Comparison of ENCODE assay signal across 9 cellular contexts in the genomic region with DNA sequence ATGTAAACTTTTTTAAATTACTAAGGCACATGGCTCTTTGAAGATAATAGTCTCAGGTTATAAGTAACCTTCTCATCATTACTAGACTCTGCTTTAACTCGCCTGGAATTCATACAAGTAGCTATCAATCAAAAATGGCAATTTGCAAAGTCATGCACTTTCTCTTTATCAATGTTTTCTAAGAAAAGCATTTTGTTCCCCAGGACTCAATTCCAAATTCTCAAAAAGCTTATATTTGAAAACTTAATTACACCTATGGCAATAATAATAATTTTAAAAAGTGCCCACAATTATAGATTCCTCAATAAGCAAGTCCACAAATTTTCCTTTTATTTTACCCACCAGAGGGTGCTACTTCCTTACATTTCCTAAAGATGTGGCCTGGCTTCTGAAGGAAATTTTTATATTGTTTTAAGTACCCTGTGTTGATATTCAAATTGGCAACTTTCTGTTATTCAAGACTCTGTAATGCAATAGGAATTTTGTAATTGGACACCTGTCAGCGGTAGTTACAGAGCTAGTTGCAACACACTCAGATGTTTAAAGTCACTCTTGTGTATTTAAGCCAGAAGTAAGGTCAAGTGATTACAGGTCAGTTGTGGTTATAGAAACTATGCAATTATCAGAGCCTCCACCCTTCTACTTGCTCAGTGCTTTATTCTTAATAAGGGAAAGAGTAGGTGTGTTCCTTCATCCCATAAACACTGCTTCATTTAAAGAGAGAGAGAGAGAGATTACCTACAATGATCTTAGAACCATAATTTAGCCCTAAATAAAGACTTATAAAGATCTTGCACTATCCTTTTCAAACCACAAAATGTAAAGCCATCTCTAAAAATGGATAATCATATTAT. TPM values are rescaled to one million over a fixed set of nuclear protein-coding genes. Genes with fewer than 3 reads are reported as not detected.
A peak's percentile ranks its signal among the peaks of the same experiment; 100 is the strongest.
DNase-seq lines count a peak whose midpoint lies in the region; ATAC-seq and TF ChIP-seq lines count a peak whose summit lies in the region.
"Had no signal": no experiment of that assay in that cellular context is flagged by ENCODE, and none has a peak within 500 bp of the region (broad histone marks: within the 10 kb centered on the region; RNA-seq: fewer than 3 reads in every experiment).

No MANE protein-coding gene starts in this region.

- peak; percentile 87 for TF ChIP-seq CTCF in activated CD8-positive, alpha-beta T cell treated with anti-CD3 and anti-CD28 coated beads for 36 hours (IDR thresholded peaks at IDR 0.05)
- TF ChIP-seq CTCF in SK-N-SH (IDR thresholded peaks at IDR 0.05) (peak; percentile 84), foreskin keratinocyte (conservative IDR thresholded peaks at IDR 0.05) (peak; percentile 94), progenitor cell of endocrine pancreas (IDR thresholded peaks at IDR 0.05; ENCODE audit: unreplicated experiment) (peak; percentile 61)

- no peaks in the 10 kb centered on the region for H3K79me2 ChIP-seq in SK-N-SH (ENCODE audit: insufficient read depth)

- no peak for DNase-seq in activated CD8-positive, alpha-beta T cell treated with anti-CD3 and anti-CD28 coated beads for 36 hours
- DNase-seq in activated CD8-positive, alpha-beta T cell treated with anti-CD3 and anti-CD28 coated beads, Interleukin-2, amount 10 ng/mL, durations not matched to agents 7 days and 5 days, result no peak
- DNase-seq in MV-4-11 (lab: John Stamatoyannopoulos, UW) (peak; percentile 32), SK-N-SH (peak; percentile 40), foreskin keratinocyte (peak; percentile 95 to 97), progenitor cell of endocrine pancreas (ENCODE audit: low spot score, unreplicated experiment) (no peak)
- no peak for DNase-seq in activated CD4-positive, alpha-beta memory T cell treated with anti-CD3 and anti-CD28 coated beads for 36 hours
- DNase-seq in activated CD4-positive, alpha-beta T cell treated with anti-CD3 and anti-CD28 coated beads for 1 hour, result no peak

- H2AFZ ChIP-seq in SK-N-SH (ENCODE audit: low read depth), result no peak overlapping the region

- H3K27ac ChIP-seq in SK-N-SH (ENCODE audit: low read depth in 2 of 2, low read length in 1 of 2), result no peak overlapping the region
- H3K27ac ChIP-seq in foreskin keratinocyte, result no peak overlapping the region

- no peak for TF ChIP-seq EP300 in SK-N-SH (IDR thresholded peaks at IDR 0.05; ENCODE audit: borderline replicate concordance in 1 of 2, low read depth in 1 of 2, low read length in 1 of 2)

- no peaks in the 10 kb centered on the region for H3K27me3 ChIP-seq in SK-N-SH (ENCODE audit: insufficient read depth)
- no peaks in the 10 kb centered on the region for H3K27me3 ChIP-seq in foreskin keratinocyte

- no peaks in the 10 kb centered on the region for H4K20me1 ChIP-seq in SK-N-SH (ENCODE audit: insufficient read depth)

- H3K9me2 ChIP-seq in SK-N-SH, result no peaks in the 10 kb centered on the region

- H3K4me1 ChIP-seq in SK-N-SH (ENCODE audit: control insufficient read depth in 1 of 2, insufficient read depth in 2 of 2, low read depth in 1 of 2, low read length in 1 of 2), result no peaks in the 10 kb centered on the region
- H3K4me1 ChIP-seq in foreskin keratinocyte, result no peaks in the 10 kb centered on the region

- H3K9ac ChIP-seq in SK-N-SH, result no peak overlapping the region

- no peak overlapping the region for H3K4me3 ChIP-seq in SK-N-SH (ENCODE audit: low read depth in 2 of 2, low read length in 1 of 2)

- H3K4me1 Mint-ChIP-seq in activated CD8-positive, alpha-beta T cell treated with anti-CD3 and anti-CD28 coated beads for 36 hours (ENCODE audit: low read depth), result no peaks in the 10 kb centered on the region
- H3K4me1 Mint-ChIP-seq in activated CD8-positive, alpha-beta T cell treated with anti-CD3 and anti-CD28 coated beads, Interleukin-2, amount 10 ng/mL, durations not matched to agents 7 days and 5 days (ENCODE audit: low read depth), result no peaks in the 10 kb centered on the region
- peaks cover 22% of the 10 kb centered on the region for H3K4me1 Mint-ChIP-seq in progenitor cell of endocrine pancreas (ENCODE audit: low read depth)
- no peaks in the 10 kb centered on the region for H3K4me1 Mint-ChIP-seq in activated CD4-positive, alpha-beta memory T cell treated with anti-CD3 and anti-CD28 coated beads for 36 hours (ENCODE audit: low read depth)

- H3F3A ChIP-seq in SK-N-SH (replicated peaks; ENCODE audit: insufficient read depth), result no peaks in the 10 kb centered on the region

- no peaks in the 10 kb centered on the region for H3K36me3 Mint-ChIP-seq in activated CD8-positive, alpha-beta T cell treated with anti-CD3 and anti-CD28 coated beads for 36 hours (ENCODE audit: low read depth)
- no peaks in the 10 kb centered on the region for H3K36me3 Mint-ChIP-seq in activated CD8-positive, alpha-beta T cell treated with anti-CD3 and anti-CD28 coated beads, Interleukin-2, amount 10 ng/mL, durations not matched to agents 7 days and 5 days (ENCODE audit: low read depth)
- no peaks in the 10 kb centered on the region for H3K36me3 Mint-ChIP-seq in progenitor cell of endocrine pancreas (ENCODE audit: insufficient read depth)
- H3K36me3 Mint-ChIP-seq in activated CD4-positive, alpha-beta memory T cell treated with anti-CD3 and anti-CD28 coated beads for 36 hours, result no peaks in the 10 kb centered on the region
- H3K36me3 Mint-ChIP-seq: activated naive CD8-positive, alpha-beta T cell had no signal

- no peak overlapping the region for H3K27ac Mint-ChIP-seq in activated CD8-positive, alpha-beta T cell treated with anti-CD3 and anti-CD28 coated beads for 36 hours
- no peak overlapping the region for H3K27ac Mint-ChIP-seq in activated CD8-positive, alpha-beta T cell treated with anti-CD3 and anti-CD28 coated beads, Interleukin-2, amount 10 ng/mL, durations not matched to agents 7 days and 5 days
- H3K27ac Mint-ChIP-seq in progenitor cell of endocrine pancreas, result peak overlapping the region; percentile 93
- no peak overlapping the region for H3K27ac Mint-ChIP-seq in activated CD4-positive, alpha-beta memory T cell treated with anti-CD3 and anti-CD28 coated beads for 36 hours
- H3K27ac Mint-ChIP-seq: activated naive CD8-positive, alpha-beta T cell had no signal

- H3K9me3 ChIP-seq in SK-N-SH, result no peaks in the 10 kb centered on the region

- CTCF ChIA-PET in activated CD8-positive, alpha-beta T cell treated with anti-CD3 and anti-CD28 coated beads for 36 hours (lab: Charles Lee), result interaction anchor here (0.8 to 3.9 kb wide), 36 partner anchors 9 to 161 kb away, joined by 3 to 118 read pairs (median 6); no protein-coding TSS in a partner anchor
- CTCF ChIA-PET in activated CD8-positive, alpha-beta T cell treated with anti-CD3 and anti-CD28 coated beads, Interleukin-2, amount 10 ng/mL, durations not matched to agents 7 days and 5 days (lab: Charles Lee), result interaction anchor here (0.8 to 4.1 kb wide), 9 partner anchors 13 to 117 kb away, joined by 3 to 51 read pairs (median 4); no protein-coding TSS in a partner anchor
- CTCF ChIA-PET in SK-N-SH (lab: Yijun Ruan, JAX), result interaction anchor here (0.5 to 5.1 kb wide), 89 partner anchors 9 to 1082 kb away, joined by 3 to 127 read pairs (median 4); a partner anchor contains a TSS
- CTCF ChIA-PET in activated CD4-positive, alpha-beta memory T cell treated with anti-CD3 and anti-CD28 coated beads for 36 hours (lab: Charles Lee), result interaction anchor here (0.6 to 5.9 kb wide), 24 partner anchors 8 to 987 kb away, joined by 3 to 97 read pairs (median 4); a partner anchor contains a TSS

- H3K9me3 Mint-ChIP-seq in activated CD8-positive, alpha-beta T cell treated with anti-CD3 and anti-CD28 coated beads for 36 hours, result no peaks in the 10 kb centered on the region
- no peaks in the 10 kb centered on the region for H3K9me3 Mint-ChIP-seq in activated CD8-positive, alpha-beta T cell treated with anti-CD3 and anti-CD28 coated beads, Interleukin-2, amount 10 ng/mL, durations not matched to agents 7 days and 5 days (ENCODE audit: insufficient read depth)
- peaks cover 3% of the 10 kb centered on the region for H3K9me3 Mint-ChIP-seq in progenitor cell of endocrine pancreas (ENCODE audit: low read depth)
- H3K9me3 Mint-ChIP-seq in activated CD4-positive, alpha-beta memory T cell treated with anti-CD3 and anti-CD28 coated beads for 36 hours, result no peaks in the 10 kb centered on the region

- WGBS in SK-N-SH (ENCODE audit: low lambda C conversion rate), result 48% methylated on average over 2 of the region's 2 CpGs

- H3K4me3 Mint-ChIP-seq in activated CD8-positive, alpha-beta T cell treated with anti-CD3 and anti-CD28 coated beads for 36 hours, result no peak overlapping the region
- H3K4me3 Mint-ChIP-seq in activated CD8-positive, alpha-beta T cell treated with anti-CD3 and anti-CD28 coated beads, Interleukin-2, amount 10 ng/mL, durations not matched to agents 7 days and 5 days, result no peak overlapping the region
- H3K4me3 Mint-ChIP-seq in progenitor cell of endocrine pancreas (ENCODE audit: low read depth), result no peak overlapping the region
- H3K4me3 Mint-ChIP-seq in activated CD4-positive, alpha-beta memory T cell treated with anti-CD3 and anti-CD28 coated beads for 36 hours, result no peak overlapping the region
- H3K4me3 Mint-ChIP-seq: activated naive CD8-positive, alpha-beta T cell had no signal

- no peaks in the 10 kb centered on the region for H3K36me3 ChIP-seq in SK-N-SH (replicated peaks in 1 of 2; ENCODE audit: control insufficient read depth in 1 of 2, insufficient read depth in 2 of 2, low read length in 1 of 2)

- TF ChIP-seq RAD21 in SK-N-SH (IDR thresholded peaks at IDR 0.05; ENCODE audit: low read length), result peak; percentile 91

- H3K27me3 Mint-ChIP-seq in activated CD8-positive, alpha-beta T cell treated with anti-CD3 and anti-CD28 coated beads for 36 hours, result no peaks in the 10 kb centered on the region
- H3K27me3 Mint-ChIP-seq in activated CD8-positive, alpha-beta T cell treated with anti-CD3 and anti-CD28 coated beads, Interleukin-2, amount 10 ng/mL, durations not matched to agents 7 days and 5 days (ENCODE audit: low read depth), result no peaks in the 10 kb centered on the region
- no peaks in the 10 kb centered on the region for H3K27me3 Mint-ChIP-seq in progenitor cell of endocrine pancreas
- peaks cover 2% of the 10 kb centered on the region for H3K27me3 Mint-ChIP-seq in activated CD4-positive, alpha-beta memory T cell treated with anti-CD3 and anti-CD28 coated beads for 36 hours
- H3K27me3 Mint-ChIP-seq: activated naive CD8-positive, alpha-beta T cell had no signal

- no peak overlapping the region for H3K4me2 ChIP-seq in SK-N-SH

- POLR2A ChIA-PET in activated CD8-positive, alpha-beta T cell treated with anti-CD3 and anti-CD28 coated beads for 36 hours (lab: Charles Lee), result interaction anchor here (1.0 kb wide), 1 partner anchor 49 kb away, joined by 5 read pairs; a partner anchor contains a TSS
- POLR2A ChIA-PET in activated CD8-positive, alpha-beta T cell treated with anti-CD3 and anti-CD28 coated beads, Interleukin-2, amount 10 ng/mL, durations not matched to agents 7 days and 5 days (lab: Charles Lee), result no interaction called here
- POLR2A ChIA-PET in SK-N-SH (lab: Yijun Ruan, JAX), result interaction anchor here (0.7 kb wide), 1 partner anchor 235 kb away, joined by 3 read pairs; no protein-coding TSS in a partner anchor
- POLR2A ChIA-PET in activated CD4-positive, alpha-beta memory T cell treated with anti-CD3 and anti-CD28 coated beads for 36 hours (lab: Charles Lee), result no interaction called here

- intact Hi-C loops in activated CD8-positive, alpha-beta T cell treated with anti-CD3 and anti-CD28 coated beads for 36 hours (cut with micrococcal nuclease), result loop anchor here (1.0 to 2.0 kb wide), 2 partner anchors 67 to 75 kb away; no protein-coding TSS in a partner anchor
- intact Hi-C loops in activated CD4-positive, alpha-beta memory T cell treated with anti-CD3 and anti-CD28 coated beads for 36 hours (cut with micrococcal nuclease), result loop anchor here (1.0 to 2.0 kb wide), 4 partner anchors 26 to 115 kb away; no protein-coding TSS in a partner anchor

- no peak for ATAC-seq in activated CD8-positive, alpha-beta T cell treated with anti-CD3 and anti-CD28 coated beads for 36 hours
- ATAC-seq in activated CD8-positive, alpha-beta T cell treated with anti-CD3 and anti-CD28 coated beads, Interleukin-2, amount 10 ng/mL, durations not matched to agents 7 days and 5 days, result no peak
- ATAC-seq in foreskin keratinocyte, result peak; percentile 97

RNA-seq across cellular contexts. Expression of a gene that starts 47.1 kb away (rescaled TPM):
- not detected for total RNA-seq in activated CD8-positive, alpha-beta T cell treated with anti-CD3 and anti-CD28 coated beads for 36 hours
- total RNA-seq in activated CD8-positive, alpha-beta T cell treated with anti-CD3 and anti-CD28 coated beads, Interleukin-2, amount 10 ng/mL, durations not matched to agents 7 days and 5 days, result not detected
- not detected in 2 replicates for polyA plus RNA-seq in SK-N-SH (2012; rRNA removed)
- not detected in 2 replicates for polyA plus RNA-seq in SK-N-SH (2012; cell fraction: cytosol; rRNA removed)
- not detected in 2 replicates for polyA plus RNA-seq in SK-N-SH (2012; cell fraction: nucleus; rRNA removed)
- total RNA-seq in foreskin keratinocyte, result 0.17 TPM in 1 of 2 replicates, not detected in the other
- polyA plus RNA-seq in foreskin keratinocyte, result 0.10 TPM in 1 of 2 replicates, not detected in the other
- not detected in 2 replicates for total RNA-seq in progenitor cell of endocrine pancreas
- total RNA-seq in activated CD4-positive, alpha-beta memory T cell treated with anti-CD3 and anti-CD28 coated beads for 36 hours, result under 1 TPM in 1 of 2 experiments, not detected in 1; 0.34 TPM

RNA-seq across cellular contexts. Expression of a gene that starts 49.1 kb away (rescaled TPM):
- 1 to 10 TPM; 5.8 to 5.9 TPM for total RNA-seq in activated CD8-positive, alpha-beta T cell treated with anti-CD3 and anti-CD28 coated beads for 36 hours
- 1 to 10 TPM; 7.5 to 7.6 TPM for total RNA-seq in activated CD8-positive, alpha-beta T cell treated with anti-CD3 and anti-CD28 coated beads, Interleukin-2, amount 10 ng/mL, durations not matched to agents 7 days and 5 days
- polyA plus RNA-seq in SK-N-SH (2012; rRNA removed) (8.5 and 9.9 TPM in 2 replicates), foreskin keratinocyte (10.7 and 12.1 TPM in 2 replicates)
- polyA plus RNA-seq in SK-N-SH (2012; cell fraction: cytosol; rRNA removed), result 19.1 and 21.4 TPM in 2 replicates
- 5.9 and 10.8 TPM in 2 replicates for polyA plus RNA-seq in SK-N-SH (2012; cell fraction: nucleus; rRNA removed)
- total RNA-seq in foreskin keratinocyte (34.4 and 35.7 TPM in 2 replicates), progenitor cell of endocrine pancreas (38.0 and 38.2 TPM in 2 replicates)
- 1 to 10 TPM; 5.1 to 5.9 TPM for total RNA-seq in activated CD4-positive, alpha-beta memory T cell treated with anti-CD3 and anti-CD28 coated beads for 36 hours

Comparison
In these comparisons a context has a peak if more than half of its experiments do, and no peak if none do; other contexts are left out.
1. POLR2A ChIA-PET loops: an anchor here in activated CD8-positive, alpha-beta T cell treated with anti-CD3 and anti-CD28 coated beads for 36 hours (1.0 kb wide) and SK-N-SH (0.7 kb wide); none called in activated CD8-positive, alpha-beta T cell treated with anti-CD3 and anti-CD28 coated beads, Interleukin-2, amount 10 ng/mL, durations not matched to agents 7 days and 5 days and activated CD4-positive, alpha-beta memory T cell treated with anti-CD3 and anti-CD28 coated beads for 36 hours.
2. DNase-seq: peak in MV-4-11 (single experiment), SK-N-SH (single experiment) and foreskin keratinocyte (2 of 2); none in activated CD8-positive, alpha-beta T cell treated with anti-CD3 and anti-CD28 coated beads for 36 hours (single experiment), activated CD8-positive, alpha-beta T cell treated with anti-CD3 and anti-CD28 coated beads, Interleukin-2, amount 10 ng/mL, durations not matched to agents 7 days and 5 days (single experiment), progenitor cell of endocrine pancreas (single experiment), activated CD4-positive, alpha-beta memory T cell treated with anti-CD3 and anti-CD28 coated beads for 36 hours (single experiment) and activated CD4-positive, alpha-beta T cell treated with anti-CD3 and anti-CD28 coated beads for 1 hour (single experiment).
3. Peak in every context shown above with its lines, with median percentiles within 50 percentile points of each other: CTCF ChIP-seq.